In genomic region chr6:138007014-138007472, GRCh38 we compare ENCODE assay signal across 8 cellular contexts.
DNase-seq lines count a peak whose midpoint lies in the region; ATAC-seq and TF ChIP-seq lines count a peak whose summit lies in the region.

No MANE protein-coding gene starts in this region.

- no peaks in the 10 kb centered on the region for H3K9me3 ChIP-seq in PC-3 (ENCODE audit: low read length)

- no peaks in the 10 kb centered on the region for H3F3A ChIP-seq in PC-3 (ENCODE audit: low read length, unreplicated experiment)

- no peaks in the 10 kb centered on the region for H3K27me3 Mint-ChIP-seq in nephron (ENCODE audit: low read depth)

- no peaks in the 10 kb centered on the region for H3K4me1 Mint-ChIP-seq in nephron

- no peak overlapping the region for H3K4me2 ChIP-seq in PC-3 (ENCODE audit: low read length)

- POLR2A ChIA-PET in PC-3 (lab: Charles Lee; ENCODE audit: unreplicated experiment): no interaction called here

- H4K20me1 ChIP-seq in PC-3 (ENCODE audit: low read length): no peaks in the 10 kb centered on the region

- no peak overlapping the region for H3K27ac Mint-ChIP-seq in nephron

- CTCF ChIA-PET in PC-3 (lab: Charles Lee): interaction anchor here (0.5 to 1.2 kb wide), 5 partner anchors 15 to 714 kb away, joined by 3 to 8 read pairs (median 4); no protein-coding TSS in a partner anchor

- ATAC-seq in PC-3: peak; percentile 60

- H3K4me3 ChIP-seq in PC-3 (ENCODE audit: low read length) (no peak overlapping the region), choroid plexus epithelial cell (ENCODE audit: low read depth, low read length) (no peak overlapping the region)

- H3K9ac ChIP-seq in PC-3 (ENCODE audit: low read length): no peak overlapping the region

- no peaks in the 10 kb centered on the region for H3K79me2 ChIP-seq in PC-3 (ENCODE audit: low read length)

- H3K27me3 ChIP-seq in PC-3 (ENCODE audit: low read length): no peaks in the 10 kb centered on the region

- H2AFZ ChIP-seq in PC-3 (ENCODE audit: low read length): peak overlapping the region; percentile 62; the same call in 1 of the 2 replicates

- H3K4me3 Mint-ChIP-seq in nephron: no peak overlapping the region

- TF ChIP-seq CTCF in GM20000 (IDR thresholded peaks at IDR 0.05; ENCODE audit: extremely low read depth, missing control alignments) (peak; percentile 54), PC-3 (conservative IDR thresholded peaks at IDR 0.05; ENCODE audit: low read depth, low read length) (peak; percentile 74), choroid plexus epithelial cell (conservative IDR thresholded peaks at IDR 0.05; ENCODE audit: low read depth, low read length) (peak; percentile 87), nephron (IDR thresholded peaks at IDR 0.05; ENCODE audit: unreplicated experiment in 3 of 3) (peak; percentile 20 to 44 (median 32))

- H3K36me3 ChIP-seq in PC-3 (ENCODE audit: low read depth, low read length): no peaks in the 10 kb centered on the region

- H3K36me3 Mint-ChIP-seq in nephron (ENCODE audit: low read depth): no peaks in the 10 kb centered on the region

- H3K27ac ChIP-seq in PC-3 (ENCODE audit: low read length): peak overlapping the region; percentile 25; the same call in 1 of the 2 replicates

- H3K9me3 Mint-ChIP-seq in nephron: no peaks in the 10 kb centered on the region

- DNase-seq in AML-193 (lab: John Stamatoyannopoulos, UW) (peak; percentile 14 to 25), GM20000 (ENCODE audit: low spot score) (peak; percentile 53), PC-3 (peak; percentile 57), choroid plexus epithelial cell (ENCODE audit: low read depth) (peak; percentile 42), SHP77 (lab: John Stamatoyannopoulos, UW) (no peak), NOMO-1 treated with dmso at 0.1 percent for 144 hours (lab: John Stamatoyannopoulos, UW; ENCODE audit: unreplicated experiment) (no peak), globus pallidus (ENCODE audit: low spot score) (no peak)

- no peaks in the 10 kb centered on the region for H3K9me2 ChIP-seq in PC-3 (replicated peaks; ENCODE audit: low read length)

- intact Hi-C loops in PC-3 (cut with micrococcal nuclease): loop anchor here (10.0 kb wide), 1 partner anchor 288 kb away; no protein-coding TSS in a partner anchor

- no TSS peak for BruUV-seq in PC-3 (replicated peaks; lab: Mats Ljungman, UMichigan)

- H3K4me1 ChIP-seq in PC-3 (ENCODE audit: insufficient read depth, low read length): peaks cover 5% of the 10 kb centered on the region

Comparison
In these comparisons a context has a peak if more than half of its experiments do, and no peak if none do; other contexts are left out.
1. DNase-seq: peak in AML-193 (2 of 2), GM20000 (single experiment), PC-3 (single experiment) and choroid plexus epithelial cell (single experiment); none in SHP77 (0 of 2), NOMO-1 treated with dmso at 0.1 percent for 144 hours (single experiment) and globus pallidus (single experiment).
2. CTCF ChIP-seq: peak in every context shown above with its lines; median percentile 87 in choroid plexus epithelial cell; 74 in PC-3; 54 in GM20000; 32 in nephron.